ENCODE assay signal across 8 cellular contexts in genomic region chr14:103500148-103500990, GRCh38. TPM values are rescaled to one million over a fixed set of nuclear protein-coding genes. Genes with fewer than 3 reads are reported as not detected.
A peak's percentile ranks its signal among the peaks of the same experiment; 100 is the strongest.
DNase-seq lines count a peak whose midpoint lies in the region; ATAC-seq, FAIRE-seq and TF ChIP-seq lines count a peak whose summit lies in the region.

No MANE protein-coding gene starts in this region.

- H3K4me3 Mint-ChIP-seq in Caco-2 (ENCODE audit: unreplicated experiment), result no peak overlapping the region

- CTCF ChIA-PET in Caco-2 (lab: Charles Lee), result interaction anchor here (0.7 to 1.2 kb wide), 4 partner anchors 28 to 712 kb away, joined by 3 to 5 read pairs (median 3); partner anchors contain the start of gene TRMT61A

- H3K9me3 Mint-ChIP-seq in Caco-2 (ENCODE audit: unreplicated experiment), result no peaks in the 10 kb centered on the region

- H3K4me1 ChIP-seq in Caco-2 (no peaks in the 10 kb centered on the region), NT2/D1 (ENCODE audit: insufficient read depth, insufficient read length) (peaks cover 3% of the 10 kb centered on the region), muscle layer of colon (ENCODE audit: insufficient read depth, low read length) (peaks cover 7% of the 10 kb centered on the region)

- H3K36me3 ChIP-seq in Caco-2 (ENCODE audit: control insufficient read depth, insufficient read depth, low read length), result peaks cover 7% of the 10 kb centered on the region
- H3K36me3 ChIP-seq in NT2/D1 (ENCODE audit: insufficient read depth, insufficient read length, low read length), result peaks cover 66% of the 10 kb centered on the region
- H3K36me3 ChIP-seq in muscle layer of colon (ENCODE audit: insufficient read depth, low read length), result peaks cover 64% of the 10 kb centered on the region

- no peaks in the 10 kb centered on the region for H3K9me3 ChIP-seq in Caco-2
- no peaks in the 10 kb centered on the region for H3K9me3 ChIP-seq in NT2/D1 (ENCODE audit: insufficient read depth, low read length)
- H3K9me3 ChIP-seq in muscle layer of colon (ENCODE audit: low read length), result no peaks in the 10 kb centered on the region

- H3K9ac ChIP-seq in NT2/D1 (ENCODE audit: insufficient read length, low read depth) (no peak overlapping the region), muscle layer of colon (ENCODE audit: low read length) (peak overlapping the region; percentile 27)

- FAIRE-seq in HTR-8/SVneo (lab: Jason Lieb, UNC), result peak; percentile 4

- POLR2A ChIA-PET in Caco-2 (lab: Charles Lee), result no interaction called here

- H3K27ac ChIP-seq in epithelial cell of prostate (peak overlapping the region; percentile 21), muscle layer of colon (ENCODE audit: low read depth, low read length) (no peak overlapping the region)

- no TSS peak for BruUV-seq in Caco-2 (replicated peaks; lab: Mats Ljungman, UMichigan)

- TF ChIP-seq CTCF in Caco-2 (IDR thresholded peaks at IDR 0.05; ENCODE audit: insufficient read depth in 1 of 2, low read depth in 1 of 2, low read length in 1 of 2, severe bottlenecking in 1 of 2, unreplicated experiment in 1 of 2), result peak; percentile 80 to 95

- no peaks in the 10 kb centered on the region for H3K4me1 Mint-ChIP-seq in Caco-2 (ENCODE audit: low read depth, unreplicated experiment)

- H3K27me3 ChIP-seq in Caco-2 (replicated peaks; ENCODE audit: control insufficient read depth, insufficient read depth, low read length), result no peaks in the 10 kb centered on the region
- H3K27me3 ChIP-seq in NT2/D1 (ENCODE audit: insufficient read depth, insufficient read length), result no peaks in the 10 kb centered on the region
- no peaks in the 10 kb centered on the region for H3K27me3 ChIP-seq in muscle layer of colon (ENCODE audit: control insufficient read depth in 1 of 2, insufficient read depth in 2 of 2, low read length in 2 of 2)

- intact Hi-C loops in Caco-2 (cut with micrococcal nuclease; ENCODE audit: unreplicated experiment), result loop anchor here (1.0 kb wide), 1 partner anchor 46 kb away; no protein-coding TSS in a partner anchor

- peak overlapping the region; percentile 47 for H3K27ac Mint-ChIP-seq in Caco-2 (ENCODE audit: unreplicated experiment)

- no peak overlapping the region for H3K4me3 ChIP-seq in Caco-2 (ENCODE audit: low read depth, low read length)
- no peak overlapping the region for H3K4me3 ChIP-seq in NT2/D1 (ENCODE audit: insufficient read length, low read depth)
- H3K4me3 ChIP-seq in muscle layer of colon (ENCODE audit: low read depth in 1 of 2, low read length in 2 of 2), result no peak overlapping the region

- H3K27me3 Mint-ChIP-seq in Caco-2 (ENCODE audit: insufficient read depth, unreplicated experiment), result no peaks in the 10 kb centered on the region

- no peak for ATAC-seq in HG02759 (IDR thresholded peaks at IDR 0.05; ENCODE audit: unreplicated experiment)

- H3K36me3 Mint-ChIP-seq in Caco-2 (ENCODE audit: insufficient read depth, unreplicated experiment), result peaks cover 66% of the 10 kb centered on the region

- peak; percentile 74 to 84 for DNase-seq in Caco-2
- DNase-seq in HTR-8/SVneo (ENCODE audit: insufficient read length, low spot score), result peak; percentile 79
- peak; percentile 58 for DNase-seq in NT2/D1 (ENCODE audit: low read depth, low spot score)
- peak; percentile 75 for DNase-seq in activated T-cell treated with anti-CD3 and anti-CD28 coated beads for 1 hour (ENCODE audit: low read depth)
- DNase-seq in epithelial cell of prostate (ENCODE audit: low read depth, low spot score), result no peak
- DNase-seq in stimulated activated CD8-positive, alpha-beta memory T cell treated with anti-CD3 and anti-CD28 coated beads, Interleukin-4, amount 100 ng/mL, for 48 hours, result peak; percentile 89

RNA-seq across cellular contexts. Expression of gene CKB, which starts 22.3 kb away (rescaled TPM):
- total RNA-seq in Caco-2 (2022), result 611 and 645 TPM in 2 replicates

RNA-seq across cellular contexts. Expression of gene TRMT61A, which starts 28.6 kb away (rescaled TPM):
- total RNA-seq in Caco-2 (2022), result 20.8 and 22.3 TPM in 2 replicates
